ENCODE assay signal across 24 cellular contexts in the genomic region with DNA sequence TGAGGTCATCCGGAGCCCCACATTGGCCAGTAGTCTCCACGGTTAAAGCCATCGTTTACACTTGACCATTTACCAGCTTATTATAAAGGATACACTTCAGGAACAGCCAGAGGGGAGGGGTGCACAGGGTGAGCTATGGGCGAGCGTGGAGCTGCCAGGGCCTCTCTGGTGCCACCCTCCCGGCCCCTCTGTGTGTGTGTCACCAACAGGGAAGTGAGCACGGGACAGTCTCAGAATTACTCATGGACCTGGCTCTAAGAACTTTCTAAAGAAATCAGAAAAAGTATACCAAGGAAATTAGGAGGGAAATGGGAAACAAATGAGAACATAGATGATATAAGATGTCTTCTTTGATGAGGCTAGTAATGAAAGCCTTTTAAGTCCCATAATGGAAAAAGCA.
"Had no signal": no experiment of that assay in that cellular context is flagged by ENCODE, and none has a peak within 500 bp of the region (broad histone marks: within the 10 kb centered on the region; RNA-seq: fewer than 3 reads in every experiment).

No MANE protein-coding gene starts in this region.

- H3K4me3 ChIP-seq: cardiac muscle cell, PC-9 had no signal

- DNase-seq: activated CD4-positive, alpha-beta T cell treated with anti-CD3 and anti-CD28 coated beads for 36 hours; activated CD4-positive, alpha-beta T cell treated with anti-CD3 and anti-CD28 coated beads, Interleukin-2, amount 50 U/mL, for 1 hour; activated CD4-positive, CD25-positive, alpha-beta regulatory T cell; activated CD8-positive, alpha-beta memory T cell treated with anti-CD3 and anti-CD28 coated beads, Interleukin-2, amount 50 U/mL, for 4 hours; activated CD8-positive, alpha-beta T cell treated with anti-CD3 and anti-CD28 coated beads for 36 hours; activated effector memory CD4-positive, alpha-beta T cell treated with Interleukin-2 at 50 U/mL for 16 hours; activated naive CD4-positive, alpha-beta T cell; brain microvascular endothelial cell; cerebellar nuclear complex; KG1; NCI-H1092; NCI-H1417 treated with DMSO at 0.1 percent for 48 hours; NCI-H187; NCI-H2081; NCI-H510A treated with DMSO at 0.1 percent for 48 hours; NCI-H69; PC-9; SIG-M5; T-helper 17 cell; T-helper 9 cell had no signal

- H2AFZ ChIP-seq: PC-9 had no signal

- H3K27ac ChIP-seq: brain microvascular endothelial cell, cardiac muscle cell, PC-9, VCaP had no signal

- H3K4me3 Mint-ChIP-seq: activated CD4-positive, alpha-beta T cell treated with anti-CD3 and anti-CD28 coated beads for 36 hours; activated CD8-positive, alpha-beta T cell treated with anti-CD3 and anti-CD28 coated beads for 36 hours; activated naive CD4-positive, alpha-beta T cell treated with anti-CD3 and anti-CD28 coated beads, Interleukin-2, amount 50 U/mL, for 24 hours; activated T-helper 1 cell treated with anti-CD3 and anti-CD28 coated beads, Interleukin-12 subunit alpha, Interleukin-12 subunit beta, Interleukin-2, Interleukin-4 antibody, amounts not matched to agents 30 ng/mL and 10 ng/mL and 1 ng/mL, durations not matched to agents 14 hours and 24 hours and 36 hours; T-helper 17 cell had no signal

- H3K9me3 Mint-ChIP-seq: activated CD8-positive, alpha-beta T cell treated with anti-CD3 and anti-CD28 coated beads for 36 hours; activated naive CD4-positive, alpha-beta T cell treated with anti-CD3 and anti-CD28 coated beads, Interleukin-2, amount 50 U/mL, for 24 hours; activated T-helper 1 cell treated with anti-CD3 and anti-CD28 coated beads, Interleukin-12 subunit alpha, Interleukin-12 subunit beta, Interleukin-2, Interleukin-4 antibody, amounts not matched to agents 30 ng/mL and 10 ng/mL and 1 ng/mL, durations not matched to agents 14 hours and 24 hours and 36 hours had no signal

- H3K27me3 ChIP-seq: brain microvascular endothelial cell, cardiac muscle cell had no signal

- H3K4me1 Mint-ChIP-seq: activated CD4-positive, alpha-beta T cell treated with anti-CD3 and anti-CD28 coated beads for 36 hours; activated naive CD4-positive, alpha-beta T cell treated with anti-CD3 and anti-CD28 coated beads, Interleukin-2, amount 50 U/mL, for 24 hours had no signal

- H3K27me3 Mint-ChIP-seq: activated CD4-positive, alpha-beta T cell treated with anti-CD3 and anti-CD28 coated beads for 36 hours; activated CD8-positive, alpha-beta T cell treated with anti-CD3 and anti-CD28 coated beads for 36 hours; activated naive CD4-positive, alpha-beta T cell treated with anti-CD3 and anti-CD28 coated beads, Interleukin-2, amount 50 U/mL, for 24 hours; T-helper 17 cell had no signal

- ATAC-seq: activated CD4-positive, alpha-beta T cell treated with anti-CD3 and anti-CD28 coated beads for 36 hours; activated CD8-positive, alpha-beta T cell treated with anti-CD3 and anti-CD28 coated beads for 36 hours; T-helper 17 cell had no signal

- H3K27ac Mint-ChIP-seq: activated CD4-positive, alpha-beta T cell treated with anti-CD3 and anti-CD28 coated beads for 36 hours; activated CD8-positive, alpha-beta T cell treated with anti-CD3 and anti-CD28 coated beads for 36 hours; activated naive CD4-positive, alpha-beta T cell treated with anti-CD3 and anti-CD28 coated beads, Interleukin-2, amount 50 U/mL, for 24 hours; activated T-helper 1 cell treated with anti-CD3 and anti-CD28 coated beads, Interleukin-12 subunit alpha, Interleukin-12 subunit beta, Interleukin-2, Interleukin-4 antibody, amounts not matched to agents 30 ng/mL and 10 ng/mL and 1 ng/mL, durations not matched to agents 14 hours and 24 hours and 36 hours; T-helper 17 cell had no signal

- H3K4me2 ChIP-seq: PC-9 had no signal
